7 cellular contexts compared by ENCODE assay signal in the genomic region with DNA sequence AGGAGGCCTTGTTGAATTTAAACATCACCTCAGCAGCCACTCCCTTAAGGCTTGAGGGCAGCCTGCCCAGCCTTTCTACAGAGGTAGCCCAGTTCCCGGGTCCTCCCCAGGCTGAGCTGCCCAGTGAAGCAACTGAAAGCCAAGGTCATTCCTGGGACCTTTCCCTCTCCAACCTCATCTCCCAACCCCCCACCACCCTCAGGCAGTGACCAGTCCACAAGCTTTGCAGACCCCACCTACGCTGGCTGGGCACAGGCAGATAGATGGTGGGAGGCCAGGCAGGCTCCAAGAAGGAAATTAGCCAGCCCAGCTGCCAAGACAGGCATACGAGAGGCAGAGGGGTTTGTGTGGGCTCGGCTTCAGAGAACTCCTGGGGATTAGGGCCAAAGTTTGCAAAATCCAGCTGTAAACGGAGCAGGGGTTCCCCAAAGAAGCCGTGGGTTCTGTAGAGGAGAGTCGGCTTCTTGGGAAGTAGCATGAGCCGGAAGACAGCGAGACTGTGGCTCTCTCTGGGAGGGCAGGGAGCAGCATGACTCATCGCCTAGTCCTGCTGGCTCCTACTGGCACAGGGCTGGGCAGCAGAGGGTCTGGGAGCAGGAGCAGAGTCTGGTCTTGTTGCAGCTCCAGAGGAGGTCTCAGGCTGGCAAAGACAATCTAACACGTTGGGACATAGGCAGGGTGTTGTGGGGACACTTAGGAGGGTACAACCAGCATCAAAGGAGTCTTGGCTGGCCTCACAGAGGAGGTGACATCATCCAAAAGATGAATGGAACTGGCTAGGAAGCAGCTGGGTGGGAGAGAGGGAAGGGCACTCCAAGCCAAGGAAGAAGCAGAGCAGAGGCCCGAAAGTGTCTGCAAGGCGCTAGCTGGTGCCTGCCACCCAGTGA. TPM values are rescaled to one million over a fixed set of nuclear protein-coding genes. Genes with fewer than 3 reads are reported as not detected.
DNase-seq lines count a peak whose midpoint lies in the region; ATAC-seq and TF ChIP-seq lines count a peak whose summit lies in the region.

No MANE protein-coding gene starts in this region.

- H3K27me3 ChIP-seq in GM23338 (ENCODE audit: insufficient read depth) (peaks cover 15% of the 10 kb centered on the region), right lobe of liver (no peaks in the 10 kb centered on the region)

- H3K4me3 ChIP-seq in GM23338 (no peak overlapping the region), right lobe of liver (no peak overlapping the region)

- H3K4me1 ChIP-seq in GM23338 (ENCODE audit: insufficient read depth) (peaks cover 30% of the 10 kb centered on the region), right lobe of liver (peaks cover 0 to 37% (median 12%) of the 10 kb centered on the region in 4 donors)

- no peak overlapping the region for H3K4me3 Mint-ChIP-seq in GM23338

- H3K9me2 ChIP-seq in GM23338 (ENCODE audit: insufficient read depth): no peaks in the 10 kb centered on the region

- H3K36me3 Mint-ChIP-seq in GM23338 (ENCODE audit: low read depth): peaks cover 7% of the 10 kb centered on the region; the same call in 1 of the 3 replicates

- peak; percentile 60 for TF ChIP-seq POLR2A in right lobe of liver (IDR thresholded peaks at IDR 0.05)

- peak; percentile 64 for DNase-seq in GM23338 (ENCODE audit: low spot score)
- peak; percentile 45 for DNase-seq in OCI-M1 (lab: John Stamatoyannopoulos, UW)
- DNase-seq in dedifferentiated amniotic fluid mesenchymal stem cell (ENCODE audit: extremely low spot score): peak; percentile 83
- peak in 1 of 3 donors; percentile 81 for DNase-seq in right lobe of liver
- DNase-seq in substantia nigra (lab: John Stamatoyannopoulos, UW): peak in 45 of 49 donors; percentile 15 to 87 (median 68)
- no peak for DNase-seq in effector CD8-positive, alpha-beta T cell (lab: John Stamatoyannopoulos, UW)

- no peaks in the 10 kb centered on the region for H4K20me1 ChIP-seq in GM23338 (replicated peaks; ENCODE audit: insufficient read depth)

- no peaks in the 10 kb centered on the region for H3F3A ChIP-seq in GM23338 (replicated peaks; ENCODE audit: low read depth)

- H2AFZ ChIP-seq in GM23338: peak overlapping the region; percentile 63

- whole genome bisulfite sequencing in right lobe of liver (ENCODE audit: insufficient coverage, low coverage, low lambda C conversion rate, missing lambda C conversion rate): 27% methylated on average over 7 of the region's 13 CpGs

- no peak overlapping the region for H3K4me2 ChIP-seq in GM23338

- H3K27ac ChIP-seq in GM23338 (ENCODE audit: low read depth) (no peak overlapping the region), right lobe of liver (peak overlapping the region; percentile 35 to 73 (median 59)), substantia nigra (ENCODE audit: low read depth, low read length, poor library complexity, severe bottlenecking) (peak overlapping the region; percentile 90)

- peaks cover 38% of the 10 kb centered on the region for H3K4me1 Mint-ChIP-seq in GM23338

- intact Hi-C loops in right lobe of liver (cut with DNase I): no loop called here

- H3K27me3 Mint-ChIP-seq in GM23338 (ENCODE audit: insufficient read depth, low read depth, poor library complexity): peaks cover 24% of the 10 kb centered on the region

- peaks cover 10% of the 10 kb centered on the region for H3K79me2 ChIP-seq in GM23338 (replicated peaks; ENCODE audit: insufficient read depth)

- no peaks in the 10 kb centered on the region for H3K9me3 Mint-ChIP-seq in GM23338

- peak overlapping the region; percentile 74 for H3K27ac Mint-ChIP-seq in GM23338

- no peak for TF ChIP-seq CTCF in GM23338 (conservative IDR thresholded peaks at IDR 0.05; ENCODE audit: low read depth in 2 of 2)
- no peak for TF ChIP-seq CTCF in right lobe of liver (IDR thresholded peaks at IDR 0.05)

- H3K36me3 ChIP-seq in GM23338 (ENCODE audit: insufficient read depth) (no peaks in the 10 kb centered on the region), right lobe of liver (peaks cover 0 to 6% (median 0%) of the 10 kb centered on the region in 4 donors)

- no peaks in the 10 kb centered on the region for H3K9me3 ChIP-seq in right lobe of liver

- ATAC-seq in GM23338 (peak; percentile 52), right lobe of liver (peak; percentile 34 to 70 (median 62)), HG02763 (IDR thresholded peaks at IDR 0.05; ENCODE audit: unreplicated experiment) (no peak)

TF ChIP-seq in GM23338, 12 proteins besides CTCF, POLR2A, EP300 and RAD21 (continues in another document):
- TF ChIP-seq, protein P1, sequence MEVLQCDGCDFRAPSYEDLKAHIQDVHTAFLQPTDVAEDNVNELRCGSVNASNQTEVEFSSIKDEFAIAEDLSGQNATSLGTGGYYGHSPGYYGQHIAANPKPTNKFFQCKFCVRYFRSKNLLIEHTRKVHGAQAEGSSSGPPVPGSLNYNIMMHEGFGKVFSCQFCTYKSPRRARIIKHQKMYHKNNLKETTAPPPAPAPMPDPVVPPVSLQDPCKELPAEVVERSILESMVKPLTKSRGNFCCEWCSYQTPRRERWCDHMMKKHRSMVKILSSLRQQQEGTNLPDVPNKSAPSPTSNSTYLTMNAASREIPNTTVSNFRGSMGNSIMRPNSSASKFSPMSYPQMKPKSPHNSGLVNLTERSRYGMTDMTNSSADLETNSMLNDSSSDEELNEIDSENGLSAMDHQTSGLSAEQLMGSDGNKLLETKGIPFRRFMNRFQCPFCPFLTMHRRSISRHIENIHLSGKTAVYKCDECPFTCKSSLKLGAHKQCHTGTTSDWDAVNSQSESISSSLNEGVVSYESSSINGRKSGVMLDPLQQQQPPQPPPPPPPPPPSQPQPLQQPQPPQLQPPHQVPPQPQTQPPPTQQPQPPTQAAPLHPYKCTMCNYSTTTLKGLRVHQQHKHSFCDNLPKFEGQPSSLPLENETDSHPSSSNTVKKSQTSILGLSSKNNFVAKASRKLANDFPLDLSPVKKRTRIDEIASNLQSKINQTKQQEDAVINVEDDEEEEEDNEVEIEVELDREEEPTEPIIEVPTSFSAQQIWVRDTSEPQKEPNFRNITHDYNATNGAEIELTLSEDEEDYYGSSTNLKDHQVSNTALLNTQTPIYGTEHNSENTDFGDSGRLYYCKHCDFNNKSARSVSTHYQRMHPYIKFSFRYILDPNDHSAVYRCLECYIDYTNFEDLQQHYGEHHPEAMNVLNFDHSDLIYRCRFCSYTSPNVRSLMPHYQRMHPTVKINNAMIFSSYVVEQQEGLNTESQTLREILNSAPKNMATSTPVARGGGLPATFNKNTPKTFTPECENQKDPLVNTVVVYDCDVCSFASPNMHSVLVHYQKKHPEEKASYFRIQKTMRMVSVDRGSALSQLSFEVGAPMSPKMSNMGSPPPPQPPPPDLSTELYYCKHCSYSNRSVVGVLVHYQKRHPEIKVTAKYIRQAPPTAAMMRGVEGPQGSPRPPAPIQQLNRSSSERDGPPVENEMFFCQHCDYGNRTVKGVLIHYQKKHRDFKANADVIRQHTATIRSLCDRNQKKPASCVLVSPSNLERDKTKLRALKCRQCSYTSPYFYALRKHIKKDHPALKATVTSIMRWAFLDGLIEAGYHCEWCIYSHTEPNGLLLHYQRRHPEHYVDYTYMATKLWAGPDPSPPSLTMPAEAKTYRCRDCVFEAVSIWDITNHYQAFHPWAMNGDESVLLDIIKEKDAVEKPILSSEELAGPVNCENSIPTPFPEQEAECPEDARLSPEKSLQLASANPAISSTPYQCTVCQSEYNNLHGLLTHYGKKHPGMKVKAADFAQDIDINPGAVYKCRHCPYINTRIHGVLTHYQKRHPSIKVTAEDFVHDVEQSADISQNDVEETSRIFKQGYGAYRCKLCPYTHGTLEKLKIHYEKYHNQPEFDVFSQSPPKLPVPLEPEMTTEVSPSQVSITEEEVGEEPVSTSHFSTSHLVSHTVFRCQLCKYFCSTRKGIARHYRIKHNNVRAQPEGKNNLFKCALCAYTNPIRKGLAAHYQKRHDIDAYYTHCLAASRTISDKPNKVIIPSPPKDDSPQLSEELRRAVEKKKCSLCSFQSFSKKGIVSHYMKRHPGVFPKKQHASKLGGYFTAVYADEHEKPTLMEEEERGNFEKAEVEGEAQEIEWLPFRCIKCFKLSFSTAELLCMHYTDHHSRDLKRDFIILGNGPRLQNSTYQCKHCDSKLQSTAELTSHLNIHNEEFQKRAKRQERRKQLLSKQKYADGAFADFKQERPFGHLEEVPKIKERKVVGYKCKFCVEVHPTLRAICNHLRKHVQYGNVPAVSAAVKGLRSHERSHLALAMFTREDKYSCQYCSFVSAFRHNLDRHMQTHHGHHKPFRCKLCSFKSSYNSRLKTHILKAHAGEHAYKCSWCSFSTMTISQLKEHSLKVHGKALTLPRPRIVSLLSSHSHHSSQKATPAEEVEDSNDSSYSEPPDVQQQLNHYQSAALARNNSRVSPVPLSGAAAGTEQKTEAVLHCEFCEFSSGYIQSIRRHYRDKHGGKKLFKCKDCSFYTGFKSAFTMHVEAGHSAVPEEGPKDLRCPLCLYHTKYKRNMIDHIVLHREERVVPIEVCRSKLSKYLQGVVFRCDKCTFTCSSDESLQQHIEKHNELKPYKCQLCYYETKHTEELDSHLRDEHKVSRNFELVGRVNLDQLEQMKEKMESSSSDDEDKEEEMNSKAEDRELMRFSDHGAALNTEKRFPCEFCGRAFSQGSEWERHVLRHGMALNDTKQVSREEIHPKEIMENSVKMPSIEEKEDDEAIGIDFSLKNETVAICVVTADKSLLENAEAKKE (CRISPR knock-in tag; IDR thresholded peaks at IDR 0.05): no peak
- no peak for TF ChIP-seq NANOG (IDR thresholded peaks at IDR 0.05; ENCODE audit: borderline replicate concordance)
- TF ChIP-seq, protein P2, sequence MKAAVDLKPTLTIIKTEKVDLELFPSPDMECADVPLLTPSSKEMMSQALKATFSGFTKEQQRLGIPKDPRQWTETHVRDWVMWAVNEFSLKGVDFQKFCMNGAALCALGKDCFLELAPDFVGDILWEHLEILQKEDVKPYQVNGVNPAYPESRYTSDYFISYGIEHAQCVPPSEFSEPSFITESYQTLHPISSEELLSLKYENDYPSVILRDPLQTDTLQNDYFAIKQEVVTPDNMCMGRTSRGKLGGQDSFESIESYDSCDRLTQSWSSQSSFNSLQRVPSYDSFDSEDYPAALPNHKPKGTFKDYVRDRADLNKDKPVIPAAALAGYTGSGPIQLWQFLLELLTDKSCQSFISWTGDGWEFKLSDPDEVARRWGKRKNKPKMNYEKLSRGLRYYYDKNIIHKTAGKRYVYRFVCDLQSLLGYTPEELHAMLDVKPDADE (IDR thresholded peaks at IDR 0.05): no peak
- no peak for TF ChIP-seq POLR2AphosphoS5 (IDR thresholded peaks at IDR 0.05; ENCODE audit: low read depth)
- no peak for TF ChIP-seq EZH2 (IDR thresholded peaks at IDR 0.05; ENCODE audit: low read depth, unreplicated experiment)

RNA-seq across cellular contexts. Expression of gene ZC3H12A, which starts 2.8 kb away (rescaled TPM):
- 7.0 and 9.3 TPM in 2 replicates for total RNA-seq in GM23338 (2014; rRNA removed; shearing (Covaris generic))
- 7.3 and 9.0 TPM in 2 replicates for polyA plus RNA-seq in GM23338 (2016; fragmentation: Nextera tagmentation; extraction: Ambion mirVana)
- total RNA-seq in right lobe of liver: 10 to 100 TPM in 3 of 6 experiments, 1 to 10 TPM in 3; 2.7 to 21.9 (median 8.3) TPM

RNA-seq across cellular contexts. Expression of gene MEAF6, which starts 43.0 kb away (rescaled TPM):
- 58.9 and 64.5 TPM in 2 replicates for total RNA-seq in GM23338 (2014; rRNA removed; shearing (Covaris generic))
- 53.5 and 60.1 TPM in 2 replicates for polyA plus RNA-seq in GM23338 (2016; fragmentation: Nextera tagmentation; extraction: Ambion mirVana)
- total RNA-seq in right lobe of liver: 10 to 100 TPM; 12.9 to 55.9 (median 32.8) TPM
